In the genomic region with DNA sequence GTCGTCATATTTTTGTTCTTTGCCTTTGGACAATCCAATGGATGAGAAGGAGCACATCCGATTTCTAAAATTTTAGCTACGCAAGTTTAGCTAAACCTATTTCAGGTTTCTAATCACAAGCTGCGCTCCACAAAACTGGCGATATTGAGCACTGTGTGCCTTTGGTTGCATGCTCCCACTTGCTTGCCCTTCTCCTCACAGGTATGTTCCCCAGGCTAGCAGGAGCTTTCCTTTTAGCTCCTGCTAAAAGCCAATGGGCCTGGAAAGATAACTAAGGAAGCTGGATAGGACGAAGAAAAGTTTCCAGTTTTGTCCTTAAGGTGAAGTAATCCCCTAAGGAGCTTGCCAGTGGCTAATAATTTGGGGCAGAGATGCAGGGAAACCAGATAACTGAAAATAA, we compare ENCODE assay signal across 27 cellular contexts.
"Had no signal": no experiment of that assay in that cellular context is flagged by ENCODE, and none has a peak within 500 bp of the region (broad histone marks: within the 10 kb centered on the region; RNA-seq: fewer than 3 reads in every experiment).

No MANE protein-coding gene starts in this region.

- H3K27me3 ChIP-seq: brain microvascular endothelial cell, gastroesophageal sphincter, hepatocyte, right atrium auricular region, stomach, thyroid gland, upper lobe of left lung, vagina had no signal

- H3K27ac Mint-ChIP-seq: activated B cell treated with CpG ODN at 0.5 μM for 24 hours; activated CD8-positive, alpha-beta T cell treated with anti-CD3 and anti-CD28 coated beads for 36 hours; activated T-helper 17 cell treated with anti-CD3 and anti-CD28 coated beads, Interleukin-2, amount 50 U/mL, for 72 hours; natural killer cell; stimulated activated memory B cell treated with anti-CD40 and anti-IgM and Interleukin-4, amounts not matched to agents 10 μg/mL and 1 μg/mL and 100 μg/mL, for 72 hours had no signal

- H3K4me1 ChIP-seq: gastroesophageal sphincter, left ventricle myocardium inferior, right atrium auricular region, stomach, thyroid gland, upper lobe of left lung, vagina had no signal

- H3K4me3 Mint-ChIP-seq: activated B cell treated with CpG ODN at 0.5 μM for 24 hours; activated CD8-positive, alpha-beta T cell treated with anti-CD3 and anti-CD28 coated beads for 36 hours; activated T-cell treated with anti-CD3 and anti-CD28 coated beads, Interleukin-2, amount 50 U/mL, for 4 hours; activated T-helper 17 cell treated with anti-CD3 and anti-CD28 coated beads, Interleukin-2, amount 50 U/mL, for 72 hours; natural killer cell; stimulated activated memory B cell treated with anti-CD40 and anti-IgM and Interleukin-4, amounts not matched to agents 10 μg/mL and 1 μg/mL and 100 μg/mL, for 72 hours had no signal

- H3K9me3 Mint-ChIP-seq: activated B cell treated with CpG ODN at 0.5 μM for 24 hours had no signal

- H3K4me3 ChIP-seq: gastroesophageal sphincter, hepatocyte, left ventricle myocardium inferior, lung, right atrium auricular region, smooth muscle cell, stomach, thyroid gland, upper lobe of left lung, vagina had no signal

- DNase-seq: activated B cell treated with CpG ODN at 0.5 μM for 24 hours; activated CD4-positive, alpha-beta T cell treated with anti-CD3 and anti-CD28 coated beads, Interleukin-2, amount 50 U/mL, for 1 hour; activated CD8-positive, alpha-beta T cell treated with anti-CD3 and anti-CD28 coated beads for 36 hours; activated gamma-delta T cell treated with Interleukin-2 at 50 U/mL for 16 hours; activated naive CD4-positive, alpha-beta T cell treated with anti-CD3 and anti-CD28 coated beads, Interleukin-2, amount 50 U/mL, for 16 hours; activated T-cell treated with anti-CD3 and anti-CD28 coated beads, Interleukin-2, amount 50 U/mL, for 4 hours; amniotic stem cell; brain microvascular endothelial cell; cortex of kidney; islet precursor cell; left ventricle myocardium inferior; mesendoderm; natural killer cell; stimulated activated CD4-positive, alpha-beta T cell treated with anti-CD3 and anti-CD28 coated beads, Interleukin-1b, Interleukin-23, amount 100 ng/mL, for 48 hours; stimulated activated CD4-positive, alpha-beta T cell treated with anti-CD3 and anti-CD28 coated beads, Interleukin-4, amount 100 ng/mL, for 4 hours; stimulated activated CD8-positive, alpha-beta memory T cell treated with anti-CD3 and anti-CD28 coated beads, Interleukin-4, amount 100 ng/mL, for 48 hours; stomach; thyroid gland; upper lobe of left lung had no signal

- H3K9me3 ChIP-seq: gastroesophageal sphincter, left ventricle myocardium inferior, right atrium auricular region, stomach, thyroid gland, upper lobe of left lung, vagina had no signal

- H3K36me3 ChIP-seq: brain microvascular endothelial cell, gastroesophageal sphincter, left ventricle myocardium inferior, right atrium auricular region, stomach, thyroid gland, upper lobe of left lung, vagina had no signal

- H3K27me3 Mint-ChIP-seq: activated B cell treated with CpG ODN at 0.5 μM for 24 hours; activated CD8-positive, alpha-beta T cell treated with anti-CD3 and anti-CD28 coated beads for 36 hours; activated T-helper 17 cell treated with anti-CD3 and anti-CD28 coated beads, Interleukin-2, amount 50 U/mL, for 72 hours; stimulated activated memory B cell treated with anti-CD40 and anti-IgM and Interleukin-4, amounts not matched to agents 10 μg/mL and 1 μg/mL and 100 μg/mL, for 72 hours had no signal

- H3K36me3 Mint-ChIP-seq: natural killer cell; stimulated activated memory B cell treated with anti-CD40 and anti-IgM and Interleukin-4, amounts not matched to agents 10 μg/mL and 1 μg/mL and 100 μg/mL, for 72 hours had no signal

- H3K4me1 Mint-ChIP-seq: activated B cell treated with CpG ODN at 0.5 μM for 24 hours; activated T-helper 17 cell treated with anti-CD3 and anti-CD28 coated beads, Interleukin-2, amount 50 U/mL, for 72 hours; natural killer cell; stimulated activated memory B cell treated with anti-CD40 and anti-IgM and Interleukin-4, amounts not matched to agents 10 μg/mL and 1 μg/mL and 100 μg/mL, for 72 hours had no signal
